ENCODE assay signal across 10 cellular contexts in genomic region chr22:36323182-36323854, GRCh38.
DNase-seq lines count a peak whose midpoint lies in the region; ATAC-seq, FAIRE-seq and TF ChIP-seq lines count a peak whose summit lies in the region.
"Had no signal": no experiment of that assay in that cellular context is flagged by ENCODE, and none has a peak within 500 bp of the region (broad histone marks: within the 10 kb centered on the region; RNA-seq: fewer than 3 reads in every experiment).

No MANE protein-coding gene starts in this region.

- H3K27me3 Mint-ChIP-seq in stimulated activated naive B cell treated with anti-CD40 and anti-IgM and Interleukin-4, amounts not matched to agents 10 μg/mL and 1 μg/mL and 100 μg/mL, for 72 hours: no peaks in the 10 kb centered on the region

- TF ChIP-seq EP300 in GM12878 (IDR thresholded peaks at IDR 0.05; ENCODE audit: borderline replicate concordance in 1 of 2, control insufficient read depth in 1 of 2, low read depth in 2 of 2, low read length in 2 of 2): no peak

- H3K9me3 Mint-ChIP-seq in stimulated activated naive B cell treated with anti-CD40 and anti-IgM and Interleukin-4, amounts not matched to agents 10 μg/mL and 1 μg/mL and 100 μg/mL, for 72 hours: no peaks in the 10 kb centered on the region

- no peaks in the 10 kb centered on the region for H4K20me1 ChIP-seq in GM12878 (ENCODE audit: control insufficient read depth, insufficient read depth)

- H3K27me3 ChIP-seq in GM12878 (replicated peaks in 1 of 2; ENCODE audit: control insufficient read depth in 2 of 2, insufficient read depth in 2 of 2, low read length in 1 of 2): no peaks in the 10 kb centered on the region

- H3K36me3 ChIP-seq in GM12878 (ENCODE audit: control insufficient read depth in 2 of 2, insufficient read depth in 2 of 2, low read length in 1 of 2): peaks cover 70 to 78% of the 10 kb centered on the region in 2 experiments

- no peak overlapping the region for H2AFZ ChIP-seq in GM12878 (ENCODE audit: control insufficient read depth, low read depth, low read length)

- H3K4me1 ChIP-seq in GM12878 (ENCODE audit: control insufficient read depth, insufficient read depth, low read length): no peaks in the 10 kb centered on the region; the same call in 1 of the 2 replicates

- no peak for ATAC-seq in GM12878
- no peak for ATAC-seq in stimulated activated naive B cell treated with anti-CD40 and anti-IgM and Interleukin-4, amounts not matched to agents 10 μg/mL and 1 μg/mL and 100 μg/mL, for 72 hours (replicated peaks)
- ATAC-seq in GM19467 (IDR thresholded peaks at IDR 0.05; ENCODE audit: unreplicated experiment): no peak

- H3K27ac Mint-ChIP-seq in stimulated activated naive B cell treated with anti-CD40 and anti-IgM and Interleukin-4, amounts not matched to agents 10 μg/mL and 1 μg/mL and 100 μg/mL, for 72 hours: peak overlapping the region; percentile 87

- no peak for TF ChIP-seq RAD21 in GM12878 (IDR thresholded peaks at IDR 0.05; ENCODE audit: insufficient read depth, low read depth, low read length)

- H3K27ac ChIP-seq in GM12878 (ENCODE audit: control insufficient read depth, insufficient read depth): no peak overlapping the region

- POLR2A ChIA-PET in GM12878 (lab: Charles Lee): no interaction called here

- no TSS peak for BruUV-seq in GM12878 (replicated peaks; lab: Mats Ljungman, UMichigan)

- H3K4me3 ChIP-seq in GM12878: no peak overlapping the region

- peaks cover 53 to 56% of the 10 kb centered on the region in 2 donors for H3K36me3 Mint-ChIP-seq in stimulated activated naive B cell treated with anti-CD40 and anti-IgM and Interleukin-4, amounts not matched to agents 10 μg/mL and 1 μg/mL and 100 μg/mL, for 72 hours

- no peaks in the 10 kb centered on the region for H3K9me3 ChIP-seq in GM12878 (replicated peaks; ENCODE audit: control insufficient read depth, insufficient read depth, low read length)

- in situ Hi-C loops in GM12878 (cut with MboI): no loop called here

- intact Hi-C loops in GM12878 (cut with micrococcal nuclease; ENCODE audit: unreplicated experiment): no loop called here

- no peak for FAIRE-seq in GM12878 (lab: Jason Lieb, UNC)
- FAIRE-seq: colon had no signal

- peaks cover 7% of the 10 kb centered on the region for H3K79me2 ChIP-seq in GM12878 (ENCODE audit: control insufficient read depth, insufficient read depth, low read length)

- H3K4me3 Mint-ChIP-seq in stimulated activated naive B cell treated with anti-CD40 and anti-IgM and Interleukin-4, amounts not matched to agents 10 μg/mL and 1 μg/mL and 100 μg/mL, for 72 hours: no peak overlapping the region

- no peak overlapping the region for H3K4me2 ChIP-seq in GM12878 (ENCODE audit: control insufficient read depth, insufficient read depth)

- DNase-seq in LHCN-M2 (ENCODE audit: low read depth) (peak; percentile 74), GM12878 (ENCODE audit: low read depth, low spot score) (no peak), kidney tubule cell (ENCODE audit: low spot score) (peak; percentile 44), NCI-H510A treated with DMSO at 0.1 percent for 48 hours (lab: John Stamatoyannopoulos, UW) (no peak), NCI-H2029 treated with DMSO at 0.1 percent for 48 hours (lab: John Stamatoyannopoulos, UW) (no peak), GM19238 (ENCODE audit: insufficient read length, low spot score) (no peak)
- DNase-seq in stimulated activated naive B cell treated with anti-CD40 and anti-IgM and Interleukin-4, amounts not matched to agents 10 μg/mL and 1 μg/mL and 100 μg/mL, for 72 hours: no peak
- DNase-seq: NCI-H1930 had no signal

- SMC1A ChIA-PET in GM12878 (lab: Charles Lee; ENCODE audit: uncharacterized antibody, unreplicated experiment): no interaction called here

- H3K4me1 Mint-ChIP-seq in stimulated activated naive B cell treated with anti-CD40 and anti-IgM and Interleukin-4, amounts not matched to agents 10 μg/mL and 1 μg/mL and 100 μg/mL, for 72 hours: peaks cover 7 to 28% of the 10 kb centered on the region in 2 donors

- no peak overlapping the region for H3K9ac ChIP-seq in GM12878 (ENCODE audit: control insufficient read depth, insufficient read depth, low read length)

- peak; percentile 54; the same call in 1 of the 2 replicates for TF ChIP-seq POLR2A in GM12878 (IDR thresholded peaks at IDR 0.05; ENCODE audit: low read depth, low read length)

- RAD21 ChIA-PET in GM12878 (lab: Charles Lee; ENCODE audit: unreplicated experiment): no interaction called here

- CTCF ChIA-PET in GM12878 (lab: Yijun Ruan, JAX): no interaction called here

- no peak for TF ChIP-seq CTCF in GM12878 (IDR thresholded peaks at IDR 0.05 in 2 of 3, conservative IDR thresholded peaks at IDR 0.05 in 1 of 3; ENCODE audit: control insufficient read depth in 2 of 3, extremely low read depth in 1 of 3, insufficient read depth in 1 of 3, low read depth in 3 of 3, low read length in 3 of 3)

- WGBS in GM12878 (ENCODE audit: insufficient coverage, insufficient replicate concordance, low lambda C conversion rate, missing lambda C conversion rate): 86% methylated on average over 14 of the region's 14 CpGs

TF ChIP-seq in GM12878, 131 proteins besides CTCF, POLR2A, EP300 and RAD21:
- TF ChIP-seq SRF (IDR thresholded peaks at IDR 0.05; ENCODE audit: low read depth in 2 of 2, low read length in 2 of 2) (no peak), NR2C1 (IDR thresholded peaks at IDR 0.05) (0 out of 2 replicates have a peak, but pooled peaks have one; percentile 8), POLR2AphosphoS5 (IDR thresholded peaks at IDR 0.05; ENCODE audit: low read length) (0 out of 2 replicates have a peak, but pooled peaks have one; percentile 52)

Comparison
In these comparisons a context has a peak if more than half of its experiments do, and no peak if none do; other contexts are left out.
1. DNase-seq: peak in LHCN-M2 (single experiment) and kidney tubule cell (single experiment); none in GM12878 (single experiment), stimulated activated naive B cell treated with anti-CD40 and anti-IgM and Interleukin-4, amounts not matched to agents 10 μg/mL and 1 μg/mL and 100 μg/mL, for 72 hours (single experiment), NCI-H510A treated with DMSO at 0.1 percent for 48 hours (single experiment), NCI-H2029 treated with DMSO at 0.1 percent for 48 hours (single experiment) and GM19238 (single experiment).